ENCODE assay signal across 8 cellular contexts in genomic region chr9:34989056-34989945, GRCh38. TPM values are rescaled to one million over a fixed set of nuclear protein-coding genes. Genes with fewer than 3 reads are reported as not detected.
DNase-seq lines count a peak whose midpoint lies in the region; ATAC-seq and TF ChIP-seq lines count a peak whose summit lies in the region.

TSS of gene DNAJB5 (plus strand) at chr9:34989745. CDS start at chr9:34990631, 886 bp downstream.

- no peaks in the 10 kb centered on the region for H3K9me3 ChIP-seq in PC-9 (ENCODE audit: insufficient read depth, low read depth)
- H3K9me3 ChIP-seq in esophagus (ENCODE audit: control insufficient read depth in 2 of 2, insufficient read depth in 1 of 2, low read depth in 1 of 2, low read length in 1 of 2): no peaks in the 10 kb centered on the region
- H3K9me3 ChIP-seq in mucosa of rectum (ENCODE audit: control insufficient read depth in 2 of 2, low read length in 2 of 2): no peaks in the 10 kb centered on the region

- peak; percentile 96 for DNase-seq in DMS53 treated with DMSO at 0.1 percent for 48 hours (lab: John Stamatoyannopoulos, UW; ENCODE audit: unreplicated experiment)
- DNase-seq in KBM-7: peak; percentile 100
- peak; percentile 84 to 92 for DNase-seq in PC-9
- DNase-seq in activated T-cell treated with anti-CD3 and anti-CD28 coated beads, Interleukin-2, amount 50 U/mL, for 48 hours: peak; percentile 98 to 99
- DNase-seq in stimulated activated CD8-positive, alpha-beta memory T cell treated with anti-CD3 and anti-CD28 coated beads, Interleukin-4, amount 100 ng/mL, for 4 hours (ENCODE audit: low read depth in 2 of 2, low spot score in 1 of 2): peak; percentile 91 to 93

- no peak within 1 kb of the TSS for H3K27ac ChIP-seq in PC-9
- H3K27ac ChIP-seq in esophagus (ENCODE audit: low read depth in 2 of 2, low read length in 1 of 2): peak within 1 kb of the TSS; percentile 92 to 94
- H3K27ac ChIP-seq in mucosa of rectum (ENCODE audit: low read depth in 2 of 2, low read length in 2 of 2): peak within 1 kb of the TSS; percentile 72 to 83

- H4K20me1 ChIP-seq in PC-9 (ENCODE audit: insufficient read depth): no peaks in the 10 kb centered on the region

- POLR2A ChIA-PET in PC-9 (lab: Charles Lee; ENCODE audit: unreplicated experiment): no interaction called here

- H3K27me3 ChIP-seq in PC-9 (ENCODE audit: insufficient read depth, low read depth): no peaks in the 10 kb centered on the region
- no peaks in the 10 kb centered on the region for H3K27me3 ChIP-seq in esophagus (ENCODE audit: control insufficient read depth in 1 of 2, insufficient read depth in 2 of 2, low read length in 2 of 2)
- H3K27me3 ChIP-seq in mucosa of rectum (ENCODE audit: control insufficient read depth in 2 of 2, insufficient read depth in 2 of 2, low read length in 2 of 2): no peaks in the 10 kb centered on the region

- H2AFZ ChIP-seq in PC-9: peak within 1 kb of the TSS; percentile 76

- 1% methylated on average over 58 to 61 of the region's 61 CpGs for WGBS in esophagus, 2 donors

- no peak for TF ChIP-seq CTCF in PC-9 (conservative IDR thresholded peaks at IDR 0.05)

- in situ Hi-C loops in KBM-7 (cut with MboI; ENCODE audit: low pct_unique_long_range_greater_than_20kb, low sequenced_read_pairs): no loop called here

- H3F3A ChIP-seq in PC-9 (ENCODE audit: insufficient read depth, low read depth): no peaks in the 10 kb centered on the region

- H3K79me2 ChIP-seq in PC-9 (ENCODE audit: low read depth): no peaks in the 10 kb centered on the region

- no TSS peak for BruUV-seq in PC-9 (replicated peaks; lab: Mats Ljungman, UMichigan)

- no peaks in the 10 kb centered on the region for H3K9me2 ChIP-seq in PC-9 (ENCODE audit: insufficient read depth)

- H3K4me3 ChIP-seq in PC-9 (peak within 1 kb of the TSS; percentile 57), esophagus (ENCODE audit: low read depth in 1 of 2, low read length in 2 of 2) (peak within 1 kb of the TSS; percentile 83 to 87), mucosa of rectum (ENCODE audit: low read length in 2 of 2) (peak within 1 kb of the TSS; percentile 82 to 84)

- CTCF ChIA-PET in PC-9 (lab: Charles Lee): interaction anchor here (0.6 kb wide), 2 partner anchors 90 to 217 kb away, joined by 3 to 6 read pairs; no protein-coding TSS in a partner anchor

- H3K9ac ChIP-seq in mucosa of rectum (ENCODE audit: low read depth in 1 of 2, low read length in 2 of 2): peak within 1 kb of the TSS; percentile 60 to 73

- H3K4me2 ChIP-seq in PC-9: peak within 1 kb of the TSS; percentile 87

- ATAC-seq in GM21723 (IDR thresholded peaks at IDR 0.05; ENCODE audit: unreplicated experiment): peak; percentile 87

- H3K4me1 ChIP-seq in PC-9 (replicated peaks; ENCODE audit: insufficient read depth): peaks cover 7% of the 10 kb centered on the region; the same call in 1 of the 2 replicates
- H3K4me1 ChIP-seq in esophagus (ENCODE audit: control insufficient read depth in 2 of 2, insufficient read depth in 2 of 2, low read length in 1 of 2): peaks cover 15 to 23% of the 10 kb centered on the region in 2 donors
- H3K4me1 ChIP-seq in mucosa of rectum (ENCODE audit: control insufficient read depth in 2 of 2, insufficient read depth in 2 of 2, low read length in 2 of 2): peaks cover 14 to 16% of the 10 kb centered on the region in 2 donors

- intact Hi-C loops in PC-9 (cut with micrococcal nuclease; ENCODE audit: unreplicated experiment): loop anchor here (2.0 to 5.0 kb wide), 2 partner anchors 64 to 83 kb away; partner anchors contain the start of gene VCP

- no peaks in the 10 kb centered on the region for H3K36me3 ChIP-seq in PC-9 (ENCODE audit: low read depth)
- H3K36me3 ChIP-seq in esophagus (ENCODE audit: control insufficient read depth in 2 of 2, insufficient read depth in 2 of 2, low read length in 1 of 2): no peaks in the 10 kb centered on the region
- H3K36me3 ChIP-seq in mucosa of rectum (ENCODE audit: control insufficient read depth in 2 of 2, insufficient read depth in 2 of 2, low read length in 2 of 2): no peaks in the 10 kb centered on the region

RNA-seq across cellular contexts. Expression of gene DNAJB5, which starts in this region (rescaled TPM):
- 0.79 and 0.98 TPM in 2 replicates for total RNA-seq in PC-9 (2021)
- polyA plus RNA-seq in esophagus: 1 to 10 TPM; 4.2 to 8.9 TPM

Comparison
In these comparisons a context has a peak if more than half of its experiments do, and no peak if none do; other contexts are left out.
1. Peak in DNase-seq, H3K4me3 ChIP-seq and H3K4me2 ChIP-seq in PC-9; RNA of the gene not detected or under 1 TPM.